In genomic region chr2:223930002-223930976, GRCh38 we compare ENCODE assay signal across 8 cellular contexts. TPM values are rescaled to one million over a fixed set of nuclear protein-coding genes. Genes with fewer than 3 reads are reported as not detected.
A peak's percentile ranks its signal among the peaks of the same experiment; 100 is the strongest.
DNase-seq lines count a peak whose midpoint lies in the region; ATAC-seq, FAIRE-seq and TF ChIP-seq lines count a peak whose summit lies in the region.

No MANE protein-coding gene starts in this region.

- no peak for FAIRE-seq in GM12892 (lab: Jason Lieb, UNC)

- intact Hi-C loops in left colon (cut with DNase I, micrococcal nuclease), result no loop called here

- DNase-seq in T-helper 2 cell treated with Interferon-gamma antibody and Interleukin-4, amounts not matched to agents 5 μg/mL and 100 μg/mL, for 36 hours (ENCODE audit: low spot score), result no peak
- DNase-seq in T-helper 2 cell (no peak), astrocyte of the hippocampus (ENCODE audit: low read depth, low spot score) (peak; percentile 33), left colon (peak in 1 of 2 donors; percentile 51), substantia nigra (lab: John Stamatoyannopoulos, UW) (peak; percentile 10 to 91 (median 76)), GM12892 (ENCODE audit: insufficient read length) (no peak), AG20443 (ENCODE audit: low spot score) (no peak)

- H3K9me3 Mint-ChIP-seq in T-helper 2 cell treated with Interferon-gamma antibody and Interleukin-4, amounts not matched to agents 5 μg/mL and 100 μg/mL, for 36 hours, result peaks cover 8% of the 10 kb centered on the region

- ATAC-seq in left colon (peak; percentile 30), HG03139 (IDR thresholded peaks at IDR 0.05; ENCODE audit: unreplicated experiment) (no peak)

- peaks cover 27% of the 10 kb centered on the region for H3K36me3 Mint-ChIP-seq in T-helper 2 cell treated with Interferon-gamma antibody and Interleukin-4, amounts not matched to agents 5 μg/mL and 100 μg/mL, for 36 hours (ENCODE audit: low read depth)

- H3K4me3 Mint-ChIP-seq in T-helper 2 cell treated with Interferon-gamma antibody and Interleukin-4, amounts not matched to agents 5 μg/mL and 100 μg/mL, for 36 hours, result peak overlapping the region; percentile 73

- TF ChIP-seq POLR2A in GM12892 (IDR thresholded peaks at IDR 0.05; ENCODE audit: low read depth, low read length), result no peak

- H3K27me3 Mint-ChIP-seq in T-helper 2 cell treated with Interferon-gamma antibody and Interleukin-4, amounts not matched to agents 5 μg/mL and 100 μg/mL, for 36 hours (ENCODE audit: low read depth), result no peaks in the 10 kb centered on the region

- H3K27ac Mint-ChIP-seq in T-helper 2 cell treated with Interferon-gamma antibody and Interleukin-4, amounts not matched to agents 5 μg/mL and 100 μg/mL, for 36 hours, result peak overlapping the region; percentile 81

- peak overlapping the region; percentile 79 for H3K27ac ChIP-seq in substantia nigra (ENCODE audit: low read depth, low read length, poor library complexity, severe bottlenecking)

- peaks cover 41% of the 10 kb centered on the region for H3K4me1 Mint-ChIP-seq in T-helper 2 cell treated with Interferon-gamma antibody and Interleukin-4, amounts not matched to agents 5 μg/mL and 100 μg/mL, for 36 hours (ENCODE audit: low read depth)

RNA-seq across cellular contexts. Expression of gene WDFY1, which starts 14.8 kb away (rescaled TPM):
- total RNA-seq in left colon, result 10 to 100 TPM; 67.7 to 73.4 TPM
- 16.5 TPM for polyA plus RNA-seq in GM12892 (2012; ENCODE audit: missing spikeins)

RNA-seq across cellular contexts. Expression of gene MRPL44, which starts 27.0 kb away (rescaled TPM):
- 10 to 100 TPM; 28.6 to 35.5 TPM for total RNA-seq in left colon
- polyA plus RNA-seq in GM12892 (2012; ENCODE audit: missing spikeins), result 31.2 TPM

Comparison
In these comparisons a context has a peak if more than half of its experiments do, and no peak if none do; other contexts are left out.
1. DNase-seq: peak in astrocyte of the hippocampus (single experiment) and substantia nigra (49 of 49); none in T-helper 2 cell treated with Interferon-gamma antibody and Interleukin-4, amounts not matched to agents 5 μg/mL and 100 μg/mL, for 36 hours (single experiment), T-helper 2 cell (0 of 5), GM12892 (single experiment) and AG20443 (single experiment).